In genomic region chr2:196926562-196927317, GRCh38 we compare ENCODE assay signal across 8 cellular contexts. TPM values are rescaled to one million over a fixed set of nuclear protein-coding genes. Genes with fewer than 3 reads are reported as not detected.
DNase-seq lines count a peak whose midpoint lies in the region; ATAC-seq, FAIRE-seq and TF ChIP-seq lines count a peak whose summit lies in the region.

A gene with protein sequence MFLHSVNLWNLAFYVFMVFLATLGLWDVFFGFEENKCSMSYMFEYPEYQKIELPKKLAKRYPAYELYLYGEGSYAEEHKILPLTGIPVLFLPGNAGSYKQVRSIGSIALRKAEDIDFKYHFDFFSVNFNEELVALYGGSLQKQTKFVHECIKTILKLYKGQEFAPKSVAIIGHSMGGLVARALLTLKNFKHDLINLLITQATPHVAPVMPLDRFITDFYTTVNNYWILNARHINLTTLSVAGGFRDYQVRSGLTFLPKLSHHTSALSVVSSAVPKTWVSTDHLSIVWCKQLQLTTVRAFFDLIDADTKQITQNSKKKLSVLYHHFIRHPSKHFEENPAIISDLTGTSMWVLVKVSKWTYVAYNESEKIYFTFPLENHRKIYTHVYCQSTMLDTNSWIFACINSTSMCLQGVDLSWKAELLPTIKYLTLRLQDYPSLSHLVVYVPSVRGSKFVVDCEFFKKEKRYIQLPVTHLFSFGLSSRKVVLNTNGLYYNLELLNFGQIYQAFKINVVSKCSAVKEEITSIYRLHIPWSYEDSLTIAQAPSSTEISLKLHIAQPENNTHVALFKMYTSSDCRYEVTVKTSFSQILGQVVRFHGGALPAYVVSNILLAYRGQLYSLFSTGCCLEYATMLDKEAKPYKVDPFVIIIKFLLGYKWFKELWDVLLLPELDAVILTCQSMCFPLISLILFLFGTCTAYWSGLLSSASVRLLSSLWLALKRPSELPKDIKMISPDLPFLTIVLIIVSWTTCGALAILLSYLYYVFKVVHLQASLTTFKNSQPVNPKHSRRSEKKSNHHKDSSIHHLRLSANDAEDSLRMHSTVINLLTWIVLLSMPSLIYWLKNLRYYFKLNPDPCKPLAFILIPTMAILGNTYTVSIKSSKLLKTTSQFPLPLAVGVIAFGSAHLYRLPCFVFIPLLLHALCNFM (minus strand): TSS chr2:196926707. CDS start chr2:196926616, 91 bp downstream.

- intact Hi-C loops in T-helper 1 cell treated with Interleukin-12 subunit alpha and Interleukin-12 subunit beta and Interleukin-4 antibody, amounts not matched to agents 30 ng/mL and 1 ng/mL, for 36 hours (cut with micrococcal nuclease) = loop anchor here (1.0 to 10.0 kb wide), 15 partner anchors 36 to 1392 kb away; partner anchors contain the start of genes CCDC150, COQ10B, GTF3C3 and HSPD1
- intact Hi-C loops in psoas muscle (cut with DNase I) = loop anchor here in 1 of 2 donors (2.0 to 5.0 kb wide), 2 partner anchors 61 to 128 kb away; partner anchors contain the start of gene GTF3C3

- DNase-seq in NCI-H146 (lab: John Stamatoyannopoulos, UW) (peak; percentile 99), amygdala (lab: John Stamatoyannopoulos, UW) (peak; percentile 34 to 99 (median 89)), right atrium auricular region (ENCODE audit: low spot score) (peak; percentile 90), psoas muscle (peak; percentile 91 to 95), urothelium cell line (ENCODE audit: low spot score) (peak; percentile 96)

- H3K36me3 ChIP-seq in right atrium auricular region = no peaks in the 10 kb centered on the region
- H3K36me3 ChIP-seq in psoas muscle (ENCODE audit: insufficient read depth in 1 of 2, low read depth in 1 of 2) = no peaks in the 10 kb centered on the region

- peak; percentile 32 for FAIRE-seq in urothelium cell line (lab: Jason Lieb, UNC)

- no peak for TF ChIP-seq CTCF in right atrium auricular region (IDR thresholded peaks at IDR 0.05)
- no peak for TF ChIP-seq CTCF in psoas muscle (IDR thresholded peaks at IDR 0.05)

- 0 to 1% (median 0%) methylated on average over 50 to 61 of the region's 61 CpGs for WGBS in psoas muscle, 3 donors

- ATAC-seq in HG02870 (IDR thresholded peaks at IDR 0.05; ENCODE audit: unreplicated experiment) = peak; percentile 80
- peak; percentile 97 to 99 (median 99) for ATAC-seq in psoas muscle

- H3K4me3 ChIP-seq in right atrium auricular region (peak within 1 kb of the TSS; percentile 60 to 92), psoas muscle (peak within 1 kb of the TSS; percentile 90)

- TF ChIP-seq POLR2A in GM15510 (IDR thresholded peaks at IDR 0.05; ENCODE audit: borderline replicate concordance, extremely low read depth, insufficient read length) = peak; percentile 85

- H3K27ac ChIP-seq in right atrium auricular region (peak within 1 kb of the TSS; percentile 89 to 93), psoas muscle (peak within 1 kb of the TSS; percentile 78)

- H3K9me3 ChIP-seq in right atrium auricular region (no peaks in the 10 kb centered on the region), psoas muscle (no peaks in the 10 kb centered on the region)

- H3K27me3 ChIP-seq in right atrium auricular region = no peaks in the 10 kb centered on the region
- no peaks in the 10 kb centered on the region for H3K27me3 ChIP-seq in psoas muscle (ENCODE audit: insufficient read depth in 3 of 3, low read length in 2 of 3)

- no peaks in the 10 kb centered on the region for H3K4me1 ChIP-seq in right atrium auricular region
- peaks cover 9% of the 10 kb centered on the region for H3K4me1 ChIP-seq in psoas muscle

RNA-seq across cellular contexts. Expression of the gene that starts here (rescaled TPM):
- total RNA-seq in T-helper 1 cell treated with Interleukin-12 subunit alpha and Interleukin-12 subunit beta and Interleukin-4 antibody, amounts not matched to agents 30 ng/mL and 1 ng/mL, for 36 hours = 44.9 and 52.1 TPM in 2 replicates
- 10 to 100 TPM in 1 of 2 donors, 1 to 10 TPM in 1; 5.7 to 10.5 TPM for total RNA-seq in right atrium auricular region
- 1 to 10 TPM; 2.2 to 5.2 (median 3.0) TPM for total RNA-seq in psoas muscle
- polyA plus RNA-seq in psoas muscle = 1 to 10 TPM in 1 of 3 donors, under 1 TPM in 2; 0.57 to 1.6 (median 0.59) TPM

Comparison
In these comparisons a context has a peak if more than half of its experiments do, and no peak if none do; other contexts are left out.
1. Peak in every context shown above with its lines: DNase-seq, ATAC-seq, H3K4me3 ChIP-seq and H3K27ac ChIP-seq.